Comparison of ENCODE assay signal across 14 cellular contexts in the genomic region with DNA sequence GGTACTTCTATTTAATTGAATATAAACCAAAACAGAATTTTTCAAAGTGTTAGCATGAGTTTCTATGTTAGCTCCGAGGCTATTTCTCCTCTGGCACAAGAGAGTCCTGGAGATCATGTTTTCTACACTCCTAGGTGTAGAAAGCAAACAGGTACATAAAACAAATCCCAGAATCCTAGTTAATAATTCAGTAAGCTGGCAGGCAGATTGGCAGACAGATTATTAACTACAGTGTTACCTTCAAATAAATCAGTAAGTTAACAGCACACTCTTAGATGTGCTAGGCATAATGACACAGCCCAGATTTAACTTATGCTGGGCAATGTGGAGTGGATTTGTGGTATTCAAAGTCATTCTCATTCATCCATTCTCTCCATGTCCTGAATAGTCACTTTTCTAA.
DNase-seq lines count a peak whose midpoint lies in the region; ATAC-seq and TF ChIP-seq lines count a peak whose summit lies in the region.
"Had no signal": no experiment of that assay in that cellular context is flagged by ENCODE, and none has a peak within 500 bp of the region (broad histone marks: within the 10 kb centered on the region; RNA-seq: fewer than 3 reads in every experiment).

No MANE protein-coding gene starts in this region.

- H3K4me1 ChIP-seq in right lobe of liver (peaks cover 0 to 12% (median 3%) of the 10 kb centered on the region in 4 donors), thoracic aorta (ENCODE audit: control insufficient read depth in 1 of 2, low read depth in 2 of 2) (peaks cover 13 to 38% of the 10 kb centered on the region in 2 donors)
- H3K4me1 ChIP-seq in CD8-positive, alpha-beta T cell (ENCODE audit: insufficient read depth, low read length), result no peaks in the 10 kb centered on the region
- H3K4me1 ChIP-seq: BLaER1 had no signal

- peak; percentile 19 for DNase-seq in NCI-H1092 treated with DMSO at 0.1 percent for 48 hours (lab: John Stamatoyannopoulos, UW)
- no peak for DNase-seq in NCI-H1092 (lab: John Stamatoyannopoulos, UW)
- no peak for DNase-seq in right lobe of liver
- DNase-seq in thoracic aorta (ENCODE audit: low spot score), result no peak
- DNase-seq in CD8-positive, alpha-beta T cell, result no peak
- DNase-seq in activated CD4-positive, CD25-positive, alpha-beta regulatory T cell (lab: John Stamatoyannopoulos, UW), result no peak
- no peak for DNase-seq in OCI-M2 (lab: John Stamatoyannopoulos, UW; ENCODE audit: unreplicated experiment)
- DNase-seq: AML-193, DMS 273 treated with DMSO at 0.1 percent for 48 hours, GM23248 had no signal

- no peak for TF ChIP-seq CTCF in brain (conservative IDR thresholded peaks at IDR 0.05)
- no peak for TF ChIP-seq CTCF in right lobe of liver (IDR thresholded peaks at IDR 0.05)
- TF ChIP-seq CTCF in thoracic aorta (IDR thresholded peaks at IDR 0.05), result no peak
- TF ChIP-seq CTCF in CD8-positive, alpha-beta T cell (IDR thresholded peaks at IDR 0.05), result no peak

- 27% methylated on average over 1 of the region's 1 CpG for WGBS in right lobe of liver (ENCODE audit: insufficient coverage, low coverage, low lambda C conversion rate, missing lambda C conversion rate)

- no peaks in the 10 kb centered on the region for H3K36me3 ChIP-seq in right lobe of liver
- H3K36me3 ChIP-seq in thoracic aorta, result no peaks in the 10 kb centered on the region
- H3K36me3 ChIP-seq in CD8-positive, alpha-beta T cell (ENCODE audit: insufficient read depth, low read length), result no peaks in the 10 kb centered on the region
- H3K36me3 ChIP-seq: BLaER1 had no signal

- POLR2A ChIA-PET in CD8-positive, alpha-beta T cell (lab: Charles Lee), result interaction anchor here (1.5 kb wide), 1 partner anchor 28 kb away, joined by 3 read pairs; no protein-coding TSS in a partner anchor

- H3K27ac Mint-ChIP-seq in brain, result peak overlapping the region in 3 of 5 experiments; percentile 6 to 84 (median 77)
- H3K27ac Mint-ChIP-seq in CD8-positive, alpha-beta T cell, result no peak overlapping the region

- H3K4me3 Mint-ChIP-seq in brain, result no peak overlapping the region
- no peak overlapping the region for H3K4me3 Mint-ChIP-seq in CD8-positive, alpha-beta T cell

- peaks cover 10% of the 10 kb centered on the region for H3K27me3 Mint-ChIP-seq in brain
- peaks cover 5% of the 10 kb centered on the region for H3K27me3 Mint-ChIP-seq in CD8-positive, alpha-beta T cell (ENCODE audit: low read depth)

- CTCF ChIA-PET in CD8-positive, alpha-beta T cell (lab: Charles Lee), result no interaction called here

- no peak for TF ChIP-seq POLR2A in right lobe of liver (IDR thresholded peaks at IDR 0.05)

- H3K27ac ChIP-seq in right lobe of liver (peak overlapping the region in 1 of 3 donors; percentile 17), thoracic aorta (peak overlapping the region; percentile 4 to 31)
- H3K27ac ChIP-seq in CD8-positive, alpha-beta T cell (ENCODE audit: low read depth, low read length), result no peak overlapping the region
- H3K27ac ChIP-seq: 22Rv1, BLaER1, GM23248, HL-60 had no signal

- intact Hi-C loops in right lobe of liver (cut with DNase I), result no loop called here
- intact Hi-C loops in CD8-positive, alpha-beta T cell (cut with DNase I, micrococcal nuclease), result no loop called here

- ATAC-seq in right lobe of liver, result peak; percentile 86 to 97 (median 89)
- no peak for ATAC-seq in thoracic aorta (ENCODE audit: insufficient number of reproducible peaks, low FRiP score, low read depth)
- no peak for ATAC-seq in CD8-positive, alpha-beta T cell

- H3K36me3 Mint-ChIP-seq in brain, result no peaks in the 10 kb centered on the region
- no peaks in the 10 kb centered on the region for H3K36me3 Mint-ChIP-seq in CD8-positive, alpha-beta T cell

- H3K4me3 ChIP-seq in right lobe of liver (no peak overlapping the region), thoracic aorta (no peak overlapping the region)
- H3K4me3 ChIP-seq in CD8-positive, alpha-beta T cell (ENCODE audit: low read depth, low read length), result no peak overlapping the region
- H3K4me3 ChIP-seq: BLaER1, GM23248 had no signal

- H3K27me3 ChIP-seq in right lobe of liver, result no peaks in the 10 kb centered on the region
- H3K27me3 ChIP-seq in thoracic aorta (replicated peaks; ENCODE audit: insufficient read depth), result no peaks in the 10 kb centered on the region
- no peaks in the 10 kb centered on the region for H3K27me3 ChIP-seq in CD8-positive, alpha-beta T cell (ENCODE audit: insufficient read depth, low read length)
- H3K27me3 ChIP-seq: BLaER1 had no signal

- peaks cover 0 to 20% (median 7%) of the 10 kb centered on the region in 5 experiments for H3K9me3 Mint-ChIP-seq in brain
- peaks cover 7% of the 10 kb centered on the region for H3K9me3 Mint-ChIP-seq in CD8-positive, alpha-beta T cell

- H3K4me1 Mint-ChIP-seq in brain, result peaks cover 22% of the 10 kb centered on the region
- no peaks in the 10 kb centered on the region for H3K4me1 Mint-ChIP-seq in CD8-positive, alpha-beta T cell (ENCODE audit: low read depth)

- H3K9me3 ChIP-seq in right lobe of liver, result no peaks in the 10 kb centered on the region
- H3K9me3 ChIP-seq in thoracic aorta, result no peaks in the 10 kb centered on the region
- H3K9me3 ChIP-seq in CD8-positive, alpha-beta T cell (ENCODE audit: low read length), result no peaks in the 10 kb centered on the region

Comparison
In these comparisons a context has a peak if more than half of its experiments do, and no peak if none do; other contexts are left out.
1. ATAC-seq: peak in right lobe of liver (4 of 4); none in thoracic aorta (single experiment) and CD8-positive, alpha-beta T cell (single experiment).